Comparison of ENCODE assay signal across 15 cellular contexts in the genomic region with DNA sequence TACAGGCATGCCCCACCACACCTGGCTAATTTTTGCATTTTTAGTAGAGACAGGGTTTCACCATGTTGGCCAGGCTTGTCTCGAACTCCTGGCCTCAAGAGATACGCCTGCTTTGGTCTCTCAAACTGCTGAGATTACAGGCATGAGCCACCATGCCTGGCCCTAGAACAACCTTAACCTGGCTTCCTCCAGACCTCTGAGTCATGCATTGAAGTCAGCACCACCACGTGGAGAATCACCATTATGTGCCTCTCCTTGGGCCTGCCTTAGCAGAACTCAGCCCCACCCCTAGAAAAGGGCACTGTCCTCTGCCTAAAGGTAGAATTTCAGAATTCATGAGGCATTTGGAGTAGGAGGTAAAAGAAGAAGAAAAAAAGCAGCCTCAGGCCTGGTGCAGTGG. TPM values are rescaled to one million over a fixed set of nuclear protein-coding genes. Genes with fewer than 3 reads are reported as not detected.
DNase-seq lines count a peak whose midpoint lies in the region; ATAC-seq and TF ChIP-seq lines count a peak whose summit lies in the region.
"Had no signal": no experiment of that assay in that cellular context is flagged by ENCODE, and none has a peak within 500 bp of the region (broad histone marks: within the 10 kb centered on the region; RNA-seq: fewer than 3 reads in every experiment).

No MANE protein-coding gene starts in this region.

- peak; percentile 11 for DNase-seq in SIG-M5 treated with dmso at 0.1 percent for 504 hours (lab: John Stamatoyannopoulos, UW; ENCODE audit: unreplicated experiment)
- DNase-seq in SIG-M5 (lab: John Stamatoyannopoulos, UW), result no peak
- DNase-seq in IMR-90, result no peak
- peak; percentile 66 for DNase-seq in kidney tubule cell (ENCODE audit: low spot score)
- DNase-seq in NCI-H2029 treated with DMSO at 0.1 percent for 48 hours (lab: John Stamatoyannopoulos, UW), result no peak
- DNase-seq in lower leg skin (ENCODE audit: low spot score in 2 of 2), result no peak
- DNase-seq: activated CD4-positive, alpha-beta T cell treated with anti-CD3 and anti-CD28 coated beads, Interleukin-2, amount 50 U/mL, for 1 hour; anterior cingulate cortex; midbrain; NCI-H774 had no signal

- H3K56ac ChIP-seq in IMR-90 (ENCODE audit: extremely low read depth, insufficient read depth, low read length), result no peak overlapping the region

- no peaks in the 10 kb centered on the region for H3K36me3 Mint-ChIP-seq in activated T-helper 17 cell treated with anti-CD3 and anti-CD28 coated beads, Interleukin-2, amount 50 U/mL, for 72 hours (ENCODE audit: low read depth)

- no peak overlapping the region for H3K27ac ChIP-seq in IMR-90 (ENCODE audit: insufficient read depth, low read length)
- H3K27ac ChIP-seq: HL-60, thoracic aorta had no signal

- no peak overlapping the region for H4K5ac ChIP-seq in IMR-90 (ENCODE audit: low read depth, low read length)

- H3K4me3 ChIP-seq in IMR-90 (ENCODE audit: insufficient read depth, low read depth, low read length) (no peak overlapping the region), lower leg skin (ENCODE audit: low read depth, poor library complexity, severe bottlenecking) (no peak overlapping the region)
- H3K4me3 ChIP-seq: thoracic aorta had no signal

- no peak overlapping the region for H3K9ac ChIP-seq in IMR-90 (ENCODE audit: low read depth, low read length)

- no peak overlapping the region for H2BK5ac ChIP-seq in IMR-90 (ENCODE audit: low read depth, low read length, poor library complexity, severe bottlenecking)

- H3K18ac ChIP-seq in IMR-90 (ENCODE audit: low read depth, low read length), result no peak overlapping the region

- H3K4ac ChIP-seq in IMR-90 (ENCODE audit: low read depth, low read length), result no peak overlapping the region

- TF ChIP-seq RAD21 in IMR-90 (IDR thresholded peaks at IDR 0.05; ENCODE audit: low read length), result no peak

- H3K27me3 ChIP-seq in IMR-90 (ENCODE audit: control insufficient read depth, insufficient read depth, low read length), result no peaks in the 10 kb centered on the region

- H3K36me3 ChIP-seq in IMR-90 (ENCODE audit: control insufficient read depth, insufficient read depth, low read length), result peaks cover 2% of the 10 kb centered on the region; the same call in 1 of the 2 replicates

- POLR2A ChIA-PET in IMR-90 (lab: Charles Lee; ENCODE audit: unreplicated experiment), result no interaction called here

- H3K27ac Mint-ChIP-seq in activated T-helper 17 cell treated with anti-CD3 and anti-CD28 coated beads, Interleukin-2, amount 50 U/mL, for 72 hours, result no peak overlapping the region
- H3K27ac Mint-ChIP-seq: progenitor cell of endocrine pancreas had no signal

- no peaks in the 10 kb centered on the region for H3K27me3 Mint-ChIP-seq in activated T-helper 17 cell treated with anti-CD3 and anti-CD28 coated beads, Interleukin-2, amount 50 U/mL, for 72 hours
- H3K27me3 Mint-ChIP-seq: progenitor cell of endocrine pancreas had no signal

- no peak for TF ChIP-seq CTCF in IMR-90 (conservative IDR thresholded peaks at IDR 0.05; ENCODE audit: low read depth, low read length)
- TF ChIP-seq CTCF in lower leg skin (IDR thresholded peaks at IDR 0.05), result no peak

- no peak overlapping the region for H2AK5ac ChIP-seq in IMR-90 (ENCODE audit: low read depth, low read length)

- no peak overlapping the region for H3K4me2 ChIP-seq in IMR-90 (ENCODE audit: low read depth, low read length)

- dilution Hi-C loops in IMR-90 (cut with HindIII; ENCODE audit: low sequenced_read_pairs, unreplicated experiment), result no loop called here

- no peaks in the 10 kb centered on the region; a peak in 1 of 4 replicates for H3K79me1 ChIP-seq in IMR-90 (ENCODE audit: low read depth in 1 of 2, low read length in 2 of 2)

- H3K4me3 Mint-ChIP-seq in activated T-helper 17 cell treated with anti-CD3 and anti-CD28 coated beads, Interleukin-2, amount 50 U/mL, for 72 hours, result no peak overlapping the region

- H4K91ac ChIP-seq in IMR-90 (ENCODE audit: insufficient read depth, low read depth, low read length), result no peak overlapping the region

- 100% methylated on average over 2 of the region's 3 CpGs; no CpG with 5 or more reads in 1 of the 2 experiments for WGBS in IMR-90 (ENCODE audit: extremely low coverage in 2 of 2, insufficient read length in 1 of 2), 2 experiments
- 44 to 57% methylated on average over 3 of the region's 3 CpGs for WGBS in lower leg skin, 2 donors

- no peak overlapping the region for H2BK120ac ChIP-seq in IMR-90 (ENCODE audit: low read depth, low read length)

- CTCF ChIA-PET in IMR-90 (lab: Yijun Ruan, JAX), result interaction anchor here (0.6 to 0.7 kb wide), 2 partner anchors 115 to 868 kb away, joined by 3 to 4 read pairs; no protein-coding TSS in a partner anchor

- no peaks in the 10 kb centered on the region for H3K9me1 ChIP-seq in IMR-90 (ENCODE audit: insufficient read depth, low read length)

- H3K9me3 ChIP-seq in IMR-90 (ENCODE audit: control insufficient read depth, insufficient read depth, low read length), result no peaks in the 10 kb centered on the region
- H3K9me3 ChIP-seq: thoracic aorta had no signal

- no peak overlapping the region for H3K14ac ChIP-seq in IMR-90 (replicated peaks; ENCODE audit: low read depth, low read length)

- intact Hi-C loops in IMR-90 (cut with micrococcal nuclease) (no loop called here), lower leg skin (cut with DNase I; ENCODE audit: low total_unique reads) (no loop called here)

- no peaks in the 10 kb centered on the region for H3K4me1 Mint-ChIP-seq in activated T-helper 17 cell treated with anti-CD3 and anti-CD28 coated beads, Interleukin-2, amount 50 U/mL, for 72 hours

- no peak for TF ChIP-seq POLR2A in IMR-90 (IDR thresholded peaks at IDR 0.05; ENCODE audit: low read depth, low read length)
- no peak for TF ChIP-seq POLR2A in lower leg skin (IDR thresholded peaks at IDR 0.05)

- peak overlapping the region; percentile 33 for H2AFZ ChIP-seq in IMR-90 (replicated peaks; ENCODE audit: low read length, poor library complexity)

- 0 out of 2 replicates have a peak, but pooled peaks cover 2% of the 10 kb centered on the region for H3K4me1 ChIP-seq in IMR-90 (ENCODE audit: control insufficient read depth, insufficient read depth, low read length)

- ATAC-seq in IMR-90 (ENCODE audit: low read depth), result peak; percentile 37; the same call in 1 of the 2 replicates
- peak; percentile 87 for ATAC-seq in activated T-helper 17 cell treated with anti-CD3 and anti-CD28 coated beads, Interleukin-2, amount 50 U/mL, for 72 hours (replicated peaks)
- ATAC-seq in HG02852 (IDR thresholded peaks at IDR 0.05; ENCODE audit: unreplicated experiment), result no peak

- H2AK9ac ChIP-seq in IMR-90 (replicated peaks; ENCODE audit: low read depth, low read length, poor library complexity), result no peak overlapping the region

- in situ Hi-C loops in IMR-90 (cut with MboI; ENCODE audit: low sequenced_read_pairs), result no loop called here

- no peak overlapping the region for H4K8ac ChIP-seq in IMR-90 (ENCODE audit: low read depth in 2 of 2, low read length in 2 of 2)

- H2BK20ac ChIP-seq in IMR-90 (ENCODE audit: low read depth, low read length), result no peak overlapping the region

- H4K20me1 ChIP-seq in IMR-90 (ENCODE audit: insufficient read depth, low read length), result no peaks in the 10 kb centered on the region

- BruUV-seq in IMR-90 (replicated peaks; lab: Mats Ljungman, UMichigan), result no TSS peak

- H3K23ac ChIP-seq in IMR-90 (ENCODE audit: low read depth, low read length), result no peak overlapping the region

- no peaks in the 10 kb centered on the region for H3K9me3 Mint-ChIP-seq in activated T-helper 17 cell treated with anti-CD3 and anti-CD28 coated beads, Interleukin-2, amount 50 U/mL, for 72 hours

- no peak overlapping the region for H2BK15ac ChIP-seq in IMR-90 (ENCODE audit: low read depth, low read length)

TF ChIP-seq in IMR-90, 13 proteins besides CTCF, POLR2A, EP300 and RAD21:
- TF ChIP-seq MAZ (IDR thresholded peaks at IDR 0.05; ENCODE audit: borderline replicate concordance, low read depth, low read length), result no peak
- no peak for TF ChIP-seq MXI1 (IDR thresholded peaks at IDR 0.05; ENCODE audit: borderline replicate concordance, low read depth, low read length)
- TF ChIP-seq USF2 (IDR thresholded peaks at IDR 0.05; ENCODE audit: low read depth, low read length), result peak; percentile 39; the same call in 1 of the 2 replicates
TF ChIP-seq in IMR-90: peak in this region for 1.

RNA-seq across cellular contexts. Expression of gene LIMA1, which starts 49.0 kb away (rescaled TPM):
- total RNA-seq in IMR-90 (2012; rRNA removed) (163 and 183 TPM in 2 replicates), lower leg skin (10 to 100 TPM; 47.2 to 62.1 (median 54.5) TPM)
- polyA plus RNA-seq in IMR-90 (2012; rRNA removed), result 111 and 126 TPM in 2 replicates
- 25.4 and 30.9 TPM in 2 replicates for polyA plus RNA-seq in IMR-90 (2012; cell fraction: cytosol; rRNA removed)
- polyA plus RNA-seq in IMR-90 (2012; cell fraction: nucleus; rRNA removed; ENCODE audit: low replicate concordance), result 79.3 and 765 TPM in 2 replicates
- 10 to 100 TPM; 61.8 to 65.7 TPM for total RNA-seq in activated T-helper 17 cell treated with anti-CD3 and anti-CD28 coated beads, Interleukin-2, amount 50 U/mL, for 72 hours

Comparison
In these comparisons a context has a peak if more than half of its experiments do, and no peak if none do; other contexts are left out.
1. DNase-seq: peak in SIG-M5 treated with dmso at 0.1 percent for 504 hours (single experiment) and kidney tubule cell (single experiment); none in SIG-M5 (single experiment), IMR-90 (single experiment), NCI-H2029 treated with DMSO at 0.1 percent for 48 hours (single experiment) and lower leg skin (0 of 2).